13 cellular contexts compared by ENCODE assay signal in the genomic region with DNA sequence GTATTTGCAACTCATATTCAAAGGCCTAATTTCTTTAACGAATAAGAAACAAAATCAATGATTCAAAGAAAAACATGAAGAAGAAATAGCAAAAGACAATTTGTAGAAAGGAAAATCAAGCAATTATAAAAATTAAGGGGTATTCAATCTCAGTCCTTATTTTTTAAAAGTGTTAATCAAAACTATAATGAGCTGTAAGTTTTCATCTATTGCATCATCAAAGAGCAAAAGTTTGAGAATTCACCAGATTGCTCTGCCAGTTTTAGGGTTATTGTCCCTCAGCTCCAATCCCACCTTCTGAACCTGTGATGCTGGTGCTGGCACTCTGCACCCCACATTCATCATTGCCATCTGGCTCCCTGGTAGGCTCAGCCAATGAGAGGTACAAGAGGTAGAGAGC. TPM values are rescaled to one million over a fixed set of nuclear protein-coding genes. Genes with fewer than 3 reads are reported as not detected.
"Had no signal": no experiment of that assay in that cellular context is flagged by ENCODE, and none has a peak within 500 bp of the region (broad histone marks: within the 10 kb centered on the region; RNA-seq: fewer than 3 reads in every experiment).

No MANE protein-coding gene starts in this region.

RNA-seq across cellular contexts. Expression of a gene that starts 42.0 kb away (rescaled TPM):
- total RNA-seq: activated B cell treated with CpG ODN at 0.5 μM for 24 hours; activated CD4-positive, alpha-beta memory T cell treated with anti-CD3 and anti-CD28 coated beads for 36 hours; activated CD4-positive, alpha-beta memory T cell treated with anti-CD3 and anti-CD28 coated beads, Interleukin-2, amount 10 ng/mL, durations not matched to agents 7 days and 5 days; activated CD4-positive, alpha-beta T cell treated with anti-CD3 and anti-CD28 coated beads for 36 hours; activated CD4-positive, alpha-beta T cell treated with anti-CD3 and anti-CD28 coated beads, Interleukin-2, amount 10 ng/mL, durations not matched to agents 24 days and 14 days; activated CD4-positive, alpha-beta T cell treated with anti-CD3 and anti-CD28 coated beads, Interleukin-2, amount 10 ng/mL, durations not matched to agents 7 days and 5 days; activated CD8-positive, alpha-beta memory T cell treated with anti-CD3 and anti-CD28 coated beads for 36 hours; activated CD8-positive, alpha-beta memory T cell treated with anti-CD3 and anti-CD28 coated beads, Interleukin-2, amount 10 ng/mL, durations not matched to agents 7 days and 5 days; activated CD8-positive, alpha-beta T cell treated with anti-CD3 and anti-CD28 coated beads for 36 hours; activated CD8-positive, alpha-beta T cell treated with anti-CD3 and anti-CD28 coated beads, Interleukin-2, amount 10 ng/mL, durations not matched to agents 7 days and 5 days; T-helper 1 cell treated with Interleukin-12 subunit alpha and Interleukin-12 subunit beta and Interleukin-4 antibody, amounts not matched to agents 30 ng/mL and 1 ng/mL, for 36 hours; T-helper 17 cell; T-helper 2 cell treated with Interferon-gamma antibody and Interleukin-4, amounts not matched to agents 100 ng/mL and 5 ng/mL, for 36 hours had no signal
